21 cellular contexts compared by ENCODE assay signal in genomic region chr10:32744321-32744720, GRCh38.
A peak's percentile ranks its signal among the peaks of the same experiment; 100 is the strongest.
DNase-seq lines count a peak whose midpoint lies in the region; ATAC-seq, FAIRE-seq and TF ChIP-seq lines count a peak whose summit lies in the region.
"Had no signal": no experiment of that assay in that cellular context is flagged by ENCODE, and none has a peak within 500 bp of the region (broad histone marks: within the 10 kb centered on the region; RNA-seq: fewer than 3 reads in every experiment).

No MANE protein-coding gene starts in this region.

- peaks cover 8% of the 10 kb centered on the region for H3K9me3 Mint-ChIP-seq in nephron progenitor cell

- DNase-seq in EH (ENCODE audit: low read depth) (peak; percentile 4), bronchial epithelial cell (ENCODE audit: low read depth) (peak; percentile 91), foreskin keratinocyte (peak; percentile 68 to 85), nephron progenitor cell (no peak), GM19238 (ENCODE audit: insufficient read length, low spot score) (no peak), medulla oblongata (ENCODE audit: extremely low spot score) (no peak)
- DNase-seq: Caco-2; CD4-positive, CD25-positive, alpha-beta regulatory T cell; CD8-positive, alpha-beta T cell; DMS153; DND-41; EL; GDM1; GOT3; HFFc6 had no signal

- H3K36me3 ChIP-seq in bronchial epithelial cell (ENCODE audit: control insufficient read depth, insufficient read depth, low read length), result no peaks in the 10 kb centered on the region
- H3K36me3 ChIP-seq: HAP-1 had no signal

- H3K27me3 Mint-ChIP-seq in nephron progenitor cell (ENCODE audit: low read depth, poor library complexity), result no peaks in the 10 kb centered on the region
- H3K27me3 Mint-ChIP-seq: B cell; CD4-positive, CD25-positive, alpha-beta regulatory T cell had no signal

- no peaks in the 10 kb centered on the region for H3K4me1 ChIP-seq in foreskin keratinocyte
- H3K4me1 ChIP-seq: BLaER1, Caco-2, HAP-1 had no signal

- no peak overlapping the region for H3K4me3 ChIP-seq in bronchial epithelial cell (ENCODE audit: low read depth, low read length)
- H3K4me3 ChIP-seq: BLaER1, GM12878, HAP-1 had no signal

- no peak overlapping the region for H3K27ac Mint-ChIP-seq in nephron progenitor cell
- H3K27ac Mint-ChIP-seq: B cell; CD8-positive, alpha-beta T cell; HFFc6 had no signal

- no peak for FAIRE-seq in bronchial epithelial cell (lab: Jason Lieb, UNC)
- FAIRE-seq: GM12878, H54 had no signal

- no peaks in the 10 kb centered on the region for H3K4me1 Mint-ChIP-seq in nephron progenitor cell
- H3K4me1 Mint-ChIP-seq: B cell had no signal

- H3K27ac ChIP-seq in foreskin keratinocyte, result no peak overlapping the region
- H3K27ac ChIP-seq: BLaER1, C4-2B had no signal

- no peak overlapping the region for H3K4me3 Mint-ChIP-seq in nephron progenitor cell
- H3K4me3 Mint-ChIP-seq: B cell; CD4-positive, CD25-positive, alpha-beta regulatory T cell; CD8-positive, alpha-beta T cell; HFFc6 had no signal

- no peak for ATAC-seq in foreskin keratinocyte
- ATAC-seq: CD8-positive, alpha-beta T cell; GM12878 had no signal

- H3K27me3 ChIP-seq in bronchial epithelial cell (ENCODE audit: control insufficient read depth, insufficient read depth, low read length) (no peaks in the 10 kb centered on the region), foreskin keratinocyte (no peaks in the 10 kb centered on the region)
- H3K27me3 ChIP-seq: BLaER1 had no signal

- no peak for TF ChIP-seq CTCF in bronchial epithelial cell (IDR thresholded peaks at IDR 0.05; ENCODE audit: insufficient read depth, low read length, severe bottlenecking)
- no peak for TF ChIP-seq CTCF in foreskin keratinocyte (conservative IDR thresholded peaks at IDR 0.05)
- no peak for TF ChIP-seq CTCF in nephron progenitor cell (IDR thresholded peaks at IDR 0.05)

- H3K36me3 Mint-ChIP-seq in nephron progenitor cell (ENCODE audit: low read depth), result no peaks in the 10 kb centered on the region

Comparison
In these comparisons a context has a peak if more than half of its experiments do, and no peak if none do; other contexts are left out.
1. DNase-seq: peak in EH (single experiment), bronchial epithelial cell (single experiment) and foreskin keratinocyte (2 of 2); none in nephron progenitor cell (single experiment), GM19238 (single experiment) and medulla oblongata (single experiment).